Comparison of ENCODE assay signal across 14 cellular contexts in genomic region chr2:8572712-8573233, GRCh38.
DNase-seq lines count a peak whose midpoint lies in the region; ATAC-seq, FAIRE-seq and TF ChIP-seq lines count a peak whose summit lies in the region.
"Had no signal": no experiment of that assay in that cellular context is flagged by ENCODE, and none has a peak within 500 bp of the region (broad histone marks: within the 10 kb centered on the region; RNA-seq: fewer than 3 reads in every experiment).

No MANE protein-coding gene starts in this region.

- no peak for FAIRE-seq in kidney (lab: Jason Lieb, UNC)
- FAIRE-seq: A204.1, RCC 7860 had no signal

- no peaks in the 10 kb centered on the region for H3K9me2 ChIP-seq in OCI-LY7 (ENCODE audit: insufficient read depth, low read length)

- ATAC-seq in HG02884 (IDR thresholded peaks at IDR 0.05; ENCODE audit: unreplicated experiment) (no peak), GM21737 (IDR thresholded peaks at IDR 0.05; ENCODE audit: unreplicated experiment) (no peak)
- ATAC-seq: stimulated activated naive CD8-positive, alpha-beta T cell treated with anti-CD3 and anti-CD28 coated beads, Interleukin-15, Interleukin-2, amounts not matched to agents 100 U/mL and 50 U/mL, for 24 hours had no signal

- POLR2A ChIA-PET in OCI-LY7 (lab: Charles Lee): interaction anchor here (0.6 to 7.6 kb wide), 17 partner anchors 11 to 1004 kb away, joined by 3 to 168 read pairs (median 17); partner anchors contain the start of gene ID2

- H3K9me3 ChIP-seq in OCI-LY7 (ENCODE audit: low read length) (no peaks in the 10 kb centered on the region), kidney (ENCODE audit: control insufficient read depth in 1 of 2, low read length in 2 of 2) (no peaks in the 10 kb centered on the region), smooth muscle cell (replicated peaks; ENCODE audit: low read depth) (no peaks in the 10 kb centered on the region)

- H3K9ac ChIP-seq in kidney (ENCODE audit: low read length in 2 of 2) (no peak overlapping the region), smooth muscle cell (ENCODE audit: low read depth) (no peak overlapping the region)

- no TSS peak for BruUV-seq in OCI-LY7 (replicated peaks; lab: Mats Ljungman, UMichigan)

- no peak for TF ChIP-seq CTCF in OCI-LY7 (conservative IDR thresholded peaks at IDR 0.05; ENCODE audit: low read length)
- TF ChIP-seq CTCF in kidney (IDR thresholded peaks at IDR 0.05; ENCODE audit: borderline replicate concordance, extremely low read depth, insufficient read depth): no peak
- TF ChIP-seq CTCF in smooth muscle cell (IDR thresholded peaks at IDR 0.05; ENCODE audit: borderline replicate concordance, insufficient read depth, poor library complexity, severe bottlenecking): no peak

- DNase-seq in NCI-H748 (lab: John Stamatoyannopoulos, UW; ENCODE audit: unreplicated experiment): peak; percentile 33
- no peak for DNase-seq in NCI-H748 treated with DMSO at 0.1 percent for 48 hours (lab: John Stamatoyannopoulos, UW)
- DNase-seq in OCI-LY7 (ENCODE audit: low spot score): peak; percentile 91
- no peak for DNase-seq in kidney
- no peak for DNase-seq in smooth muscle cell (lab: John Stamatoyannopoulos, UW; ENCODE audit: unreplicated experiment)
- DNase-seq in NCI-H1105 (lab: John Stamatoyannopoulos, UW): no peak
- DNase-seq: activated CD4-positive, alpha-beta T cell treated with anti-CD3 and anti-CD28 coated beads, Interleukin-2, amount 50 U/mL, for 48 hours; activated T-cell treated with anti-CD3 and anti-CD28 coated beads, Interleukin-2, amount 50 U/mL, for 48 hours; CD4-positive, CD25-positive, alpha-beta regulatory T cell; stimulated activated naive CD8-positive, alpha-beta T cell treated with anti-CD3 and anti-CD28 coated beads, Interleukin-15, Interleukin-2, amounts not matched to agents 100 U/mL and 50 U/mL, for 24 hours had no signal

- intact Hi-C loops in OCI-LY7 (cut with micrococcal nuclease; ENCODE audit: unreplicated experiment): loop anchor here (1.0 to 10.0 kb wide), 6 partner anchors 20 to 1518 kb away; no protein-coding TSS in a partner anchor
- intact Hi-C loops in kidney (cut with DNase I): no loop called here

- WGBS in smooth muscle cell (ENCODE audit: low lambda C conversion rate): 95% methylated on average over 12 of the region's 12 CpGs

- H3K4me3 ChIP-seq in OCI-LY7 (ENCODE audit: low read depth, low read length, poor library complexity, severe bottlenecking): peak overlapping the region; percentile 75
- no peak overlapping the region for H3K4me3 ChIP-seq in kidney (ENCODE audit: low read length in 2 of 2)
- H3K4me3 ChIP-seq in smooth muscle cell: no peak overlapping the region

- H3F3A ChIP-seq in smooth muscle cell (ENCODE audit: low read depth): peaks cover 4% of the 10 kb centered on the region

- H3K79me2 ChIP-seq in OCI-LY7 (ENCODE audit: insufficient read depth, low read depth, low read length) (peaks cover 38% of the 10 kb centered on the region), smooth muscle cell (ENCODE audit: low read depth) (no peaks in the 10 kb centered on the region)

- CTCF ChIA-PET in OCI-LY7 (lab: Charles Lee; ENCODE audit: unreplicated experiment): interaction anchor here (0.7 to 3.5 kb wide), 6 partner anchors 13 to 47 kb away, joined by 3 to 16 read pairs (median 4); no protein-coding TSS in a partner anchor

- H3K36me3 ChIP-seq in OCI-LY7 (ENCODE audit: insufficient read depth, low read length) (peaks cover 33% of the 10 kb centered on the region), kidney (ENCODE audit: control insufficient read depth in 1 of 2, insufficient read depth in 2 of 2, low read length in 2 of 2) (no peaks in the 10 kb centered on the region), smooth muscle cell (ENCODE audit: low read depth) (no peaks in the 10 kb centered on the region)

- no peaks in the 10 kb centered on the region for H3K27me3 ChIP-seq in smooth muscle cell (ENCODE audit: low read depth)

- H2AFZ ChIP-seq in OCI-LY7 (ENCODE audit: low read length) (no peak overlapping the region), smooth muscle cell (ENCODE audit: low read depth) (no peak overlapping the region)

- peak overlapping the region; percentile 98 for H3K27ac ChIP-seq in OCI-LY7 (ENCODE audit: low read depth, low read length, poor library complexity, severe bottlenecking)
- peak overlapping the region; percentile 68 to 92 for H3K27ac ChIP-seq in kidney (ENCODE audit: low read depth in 2 of 2, low read length in 2 of 2)
- no peak overlapping the region for H3K27ac ChIP-seq in smooth muscle cell (ENCODE audit: low read depth)

- H3K4me1 ChIP-seq in OCI-LY7 (ENCODE audit: insufficient read depth, low read length, poor library complexity, severe bottlenecking) (peaks cover 93% of the 10 kb centered on the region), kidney (ENCODE audit: control insufficient read depth in 1 of 2, insufficient read depth in 1 of 2, low read depth in 1 of 2, low read length in 2 of 2) (peaks cover 25 to 39% of the 10 kb centered on the region in 2 donors), smooth muscle cell (ENCODE audit: low read depth) (peaks cover 7% of the 10 kb centered on the region)

- H4K20me1 ChIP-seq in OCI-LY7 (ENCODE audit: insufficient read depth, low read length) (no peaks in the 10 kb centered on the region), smooth muscle cell (ENCODE audit: low read depth) (no peaks in the 10 kb centered on the region)

- peak overlapping the region; percentile 90 for H3K4me2 ChIP-seq in OCI-LY7 (ENCODE audit: low read length)
- H3K4me2 ChIP-seq in smooth muscle cell: peak overlapping the region; percentile 12

Comparison
In these comparisons a context has a peak if more than half of its experiments do, and no peak if none do; other contexts are left out.
1. DNase-seq: peak in NCI-H748 (single experiment) and OCI-LY7 (single experiment); none in NCI-H748 treated with DMSO at 0.1 percent for 48 hours (single experiment), kidney (single experiment), smooth muscle cell (single experiment) and NCI-H1105 (single experiment).